In genomic region chr17:7007143-7007542, GRCh38 we compare ENCODE assay signal across 1 cellular context.
TF ChIP-seq lines count a peak whose summit lies in the region.

No MANE protein-coding gene starts in this region.

TF ChIP-seq in SK-N-SH, 30 proteins besides CTCF, POLR2A, EP300 and RAD21 (continued from another document):
- TF ChIP-seq REST (IDR thresholded peaks at IDR 0.05; ENCODE audit: low read depth, low read length): no peak
- no peak for TF ChIP-seq FOXJ3 (CRISPR knock-in tag; IDR thresholded peaks at IDR 0.05)
- 0 out of 2 replicates have a peak, but pooled peaks have one; percentile 27 for TF ChIP-seq PBX3 (IDR thresholded peaks at IDR 0.05)
- TF ChIP-seq RCOR1 (IDR thresholded peaks at IDR 0.05; ENCODE audit: low read length): no peak
